1 cellular context compared by ENCODE assay signal in the genomic region with DNA sequence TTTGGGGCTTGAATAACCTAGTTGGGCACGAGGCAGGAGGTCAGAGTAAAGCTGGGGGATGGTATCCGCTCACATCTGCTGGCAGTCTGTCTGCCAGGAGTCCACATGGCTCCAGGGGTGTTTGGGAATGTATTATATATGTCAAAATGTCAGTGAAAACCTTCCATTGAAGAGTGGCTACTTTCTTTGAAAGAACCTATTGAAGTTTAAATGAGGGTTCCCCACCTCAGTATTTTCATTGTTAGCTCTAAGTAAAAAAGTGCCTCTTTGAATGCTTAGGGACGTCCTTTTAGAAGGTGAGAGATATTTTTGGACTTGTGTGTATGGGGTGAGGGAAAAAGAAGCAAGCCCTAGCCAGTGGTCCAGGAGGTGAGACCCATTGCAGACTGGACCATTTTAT.
TF ChIP-seq lines count a peak whose summit lies in the region.

No MANE protein-coding gene starts in this region.

TF ChIP-seq in GM23338, 12 proteins besides CTCF, POLR2A, EP300 and RAD21 (continued from another document):
- no peak for TF ChIP-seq ETS1 (IDR thresholded peaks at IDR 0.05)
TF ChIP-seq in GM23338: peak in this region for 0.
